In genomic region chr10:80463868-80464267, GRCh38 we compare ENCODE assay signal across 9 cellular contexts. TPM values are rescaled to one million over a fixed set of nuclear protein-coding genes. Genes with fewer than 3 reads are reported as not detected.
A peak's percentile ranks its signal among the peaks of the same experiment; 100 is the strongest.
DNase-seq lines count a peak whose midpoint lies in the region; ATAC-seq, FAIRE-seq and TF ChIP-seq lines count a peak whose summit lies in the region.
"Had no signal": no experiment of that assay in that cellular context is flagged by ENCODE, and none has a peak within 500 bp of the region (broad histone marks: within the 10 kb centered on the region; RNA-seq: fewer than 3 reads in every experiment).

No MANE protein-coding gene starts in this region.

- no peak overlapping the region for H3K9ac ChIP-seq in astrocyte (ENCODE audit: low read length)

- H3K4me1 Mint-ChIP-seq in astrocyte (ENCODE audit: low read depth, unreplicated experiment) (peaks cover 91% of the 10 kb centered on the region), memory B cell (peaks cover 68% of the 10 kb centered on the region)

- peaks cover 91% of the 10 kb centered on the region for H4K20me1 ChIP-seq in astrocyte (ENCODE audit: insufficient read depth, low read length)

- intact Hi-C loops in tibial artery (cut with DNase I; ENCODE audit: low total_unique reads) = no loop called here
- intact Hi-C loops in posterior vena cava (cut with DNase I) = no loop called here

- no peaks in the 10 kb centered on the region for H3K27me3 Mint-ChIP-seq in astrocyte (ENCODE audit: low read depth, unreplicated experiment)
- no peaks in the 10 kb centered on the region for H3K27me3 Mint-ChIP-seq in memory B cell

- no peaks in the 10 kb centered on the region for H3K9me3 ChIP-seq in astrocyte (ENCODE audit: insufficient read depth, low read depth, low read length)
- H3K9me3 ChIP-seq in tibial artery = no peaks in the 10 kb centered on the region

- H3K36me3 ChIP-seq in astrocyte (ENCODE audit: insufficient read depth, low read length) = no peaks in the 10 kb centered on the region
- H3K36me3 ChIP-seq in tibial artery = peaks cover 0 to 4% (median 0%) of the 10 kb centered on the region in 3 donors

- DNase-seq in activated T-cell treated with anti-CD3 and anti-CD28 coated beads, Interleukin-2, amount 50 U/mL, for 1 hour = peak; percentile 22
- DNase-seq in activated T-cell treated with anti-CD3 and anti-CD28 coated beads for 4 hours (no peak), astrocyte (ENCODE audit: low read depth) (no peak), memory B cell (ENCODE audit: low spot score in 2 of 2) (no peak), tibial artery (no peak), posterior vena cava (ENCODE audit: low spot score) (no peak), foreskin fibroblast (no peak), anterior cingulate cortex (lab: John Stamatoyannopoulos, UW) (no peak)

- H3K4me2 ChIP-seq in astrocyte (ENCODE audit: low read length) = peak overlapping the region; percentile 70

- H3K4me3 Mint-ChIP-seq in astrocyte (ENCODE audit: unreplicated experiment) = no peak overlapping the region
- H3K4me3 Mint-ChIP-seq in memory B cell = peak overlapping the region; percentile 17

- no peak overlapping the region for H2AFZ ChIP-seq in astrocyte (ENCODE audit: low read depth, low read length)

- H3K27me3 ChIP-seq in astrocyte (ENCODE audit: insufficient read depth, low read length) (no peaks in the 10 kb centered on the region), tibial artery (no peaks in the 10 kb centered on the region)

- H3K9me3 Mint-ChIP-seq in astrocyte (ENCODE audit: unreplicated experiment) (no peaks in the 10 kb centered on the region), memory B cell (no peaks in the 10 kb centered on the region)

- H3K4me3 ChIP-seq in astrocyte (ENCODE audit: insufficient read depth, low read depth, low read length) = no peak overlapping the region
- H3K4me3 ChIP-seq in tibial artery = no peak overlapping the region
- no peak overlapping the region for H3K4me3 ChIP-seq in foreskin fibroblast (ENCODE audit: low read depth in 1 of 2, low read length in 2 of 2)

- TF ChIP-seq CTCF in astrocyte (IDR thresholded peaks at IDR 0.05; ENCODE audit: insufficient read depth, low read depth, low read length) (no peak), tibial artery (IDR thresholded peaks at IDR 0.05) (no peak), foreskin fibroblast (IDR thresholded peaks at IDR 0.05; ENCODE audit: low read depth, low read length) (no peak)

- H3K79me2 ChIP-seq in astrocyte (ENCODE audit: insufficient read depth, low read length) = peaks cover 100% of the 10 kb centered on the region

- H3K36me3 Mint-ChIP-seq in astrocyte (ENCODE audit: low read depth, unreplicated experiment) (peaks cover 3% of the 10 kb centered on the region), memory B cell (no peaks in the 10 kb centered on the region)

- peak overlapping the region; percentile 83 for H3K27ac Mint-ChIP-seq in astrocyte (ENCODE audit: unreplicated experiment)
- peak overlapping the region; percentile 70 for H3K27ac Mint-ChIP-seq in memory B cell

- ATAC-seq in memory B cell (ENCODE audit: low read depth) = no peak

- FAIRE-seq in astrocyte (lab: Jason Lieb, UNC) = no peak
- FAIRE-seq: endometrium had no signal

- H3K27ac ChIP-seq in astrocyte (ENCODE audit: low read depth, low read length) = peak overlapping the region; percentile 61
- peak overlapping the region; percentile 24 to 62 for H3K27ac ChIP-seq in tibial artery

- peaks cover 70% of the 10 kb centered on the region for H3K4me1 ChIP-seq in astrocyte (ENCODE audit: insufficient read depth, low read length)
- peaks cover 0 to 94% (median 63%) of the 10 kb centered on the region in 4 donors for H3K4me1 ChIP-seq in tibial artery

RNA-seq across cellular contexts. Expression of gene TSPAN14, which starts 9.8 kb away (rescaled TPM):
- total RNA-seq in astrocyte (134 and 140 TPM in 2 replicates), posterior vena cava (10 to 100 TPM; 56.6 to 57.4 TPM)

RNA-seq across cellular contexts. Expression of gene PRXL2A, which starts 55.5 kb away (rescaled TPM):
- total RNA-seq in astrocyte (24.3 and 29.9 TPM in 2 replicates), posterior vena cava (10 to 100 TPM; 22.1 to 23.2 TPM)
